In the genomic region with DNA sequence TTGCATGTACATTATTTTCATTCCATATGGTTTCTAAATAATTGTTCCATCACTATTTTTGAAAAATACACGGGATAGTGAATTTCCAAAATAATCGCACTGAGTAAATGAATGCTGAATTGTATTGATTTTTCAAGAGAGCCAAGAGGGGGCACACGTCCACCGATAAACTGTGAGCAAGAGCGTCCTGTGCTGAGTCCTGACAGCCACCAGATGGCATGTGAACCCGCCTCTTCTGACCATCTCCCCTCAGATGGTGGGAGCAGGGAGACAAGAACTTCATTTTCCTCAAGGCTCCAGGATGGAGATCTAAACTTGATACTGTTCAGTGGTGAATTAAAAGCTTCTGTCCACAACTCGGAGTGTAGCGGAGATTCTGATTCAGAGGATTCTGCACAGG, we compare ENCODE assay signal across 9 cellular contexts. TPM values are rescaled to one million over a fixed set of nuclear protein-coding genes. Genes with fewer than 3 reads are reported as not detected.
DNase-seq lines count a peak whose midpoint lies in the region; ATAC-seq, FAIRE-seq and TF ChIP-seq lines count a peak whose summit lies in the region.
"Had no signal": no experiment of that assay in that cellular context is flagged by ENCODE, and none has a peak within 500 bp of the region (broad histone marks: within the 10 kb centered on the region; RNA-seq: fewer than 3 reads in every experiment).

No MANE protein-coding gene starts in this region.

- H3K27me3 ChIP-seq in ascending aorta: no peaks in the 10 kb centered on the region

- no peaks in the 10 kb centered on the region for H3K36me3 ChIP-seq in ascending aorta

- H3K4me1 ChIP-seq in ascending aorta: no peaks in the 10 kb centered on the region

- no peak for TF ChIP-seq POLR2A in H54 (IDR thresholded peaks at IDR 0.05; ENCODE audit: low read depth, low read length)

- DNase-seq in COLO829 (ENCODE audit: low spot score): peak; percentile 16
- DNase-seq in NCI-H2196 (lab: John Stamatoyannopoulos, UW; ENCODE audit: unreplicated experiment): peak; percentile 1
- peak; percentile 1 for DNase-seq in activated CD4-positive, alpha-beta T cell treated with anti-CD3 and anti-CD28 coated beads, Interleukin-2, amount 50 U/mL, for 1 hour
- peak; percentile 2 for DNase-seq in kidney glomerular epithelial cell (lab: John Stamatoyannopoulos, UW)
- no peak for DNase-seq in ascending aorta (ENCODE audit: low spot score in 2 of 2)
- DNase-seq in H54 (ENCODE audit: insufficient read length, low spot score): no peak

- TF ChIP-seq CTCF in ascending aorta (IDR thresholded peaks at IDR 0.05): no peak

- ATAC-seq in GM19372 (IDR thresholded peaks at IDR 0.05; ENCODE audit: low read depth, unreplicated experiment) (peak; percentile 78), GM18858 (IDR thresholded peaks at IDR 0.05; ENCODE audit: unreplicated experiment) (no peak)

- H3K9me3 ChIP-seq in ascending aorta: peaks cover 0 to 3% of the 10 kb centered on the region in 2 donors

- FAIRE-seq in H54 (lab: Jason Lieb, UNC): no peak

- no peak overlapping the region for H3K27ac ChIP-seq in ascending aorta
- H3K27ac ChIP-seq: KMS-11 had no signal

- intact Hi-C loops in ascending aorta (cut with DNase I): no loop called here

- no peak overlapping the region for H3K4me3 ChIP-seq in ascending aorta

RNA-seq across cellular contexts. Expression of gene IL9R, which starts 30.6 kb away (rescaled TPM):
- not detected for total RNA-seq in ascending aorta

Comparison
In these comparisons a context has a peak if more than half of its experiments do, and no peak if none do; other contexts are left out.
1. DNase-seq: peak in COLO829 (single experiment), NCI-H2196 (single experiment), activated CD4-positive, alpha-beta T cell treated with anti-CD3 and anti-CD28 coated beads, Interleukin-2, amount 50 U/mL, for 1 hour (single experiment) and kidney glomerular epithelial cell (single experiment); none in ascending aorta (0 of 2) and H54 (single experiment).